ENCODE assay signal across 8 cellular contexts in genomic region chr1:23824711-23825075, GRCh38. TPM values are rescaled to one million over a fixed set of nuclear protein-coding genes. Genes with fewer than 3 reads are reported as not detected.
DNase-seq lines count a peak whose midpoint lies in the region; ATAC-seq and TF ChIP-seq lines count a peak whose summit lies in the region.

No MANE protein-coding gene starts in this region.

- ATAC-seq in HG03354 (IDR thresholded peaks at IDR 0.05; ENCODE audit: poor library complexity, severe bottlenecking, unreplicated experiment), result no peak
- no peak for ATAC-seq in GM18867 (IDR thresholded peaks at IDR 0.05; ENCODE audit: unreplicated experiment)
- no peak for ATAC-seq in HG03565 (IDR thresholded peaks at IDR 0.05; ENCODE audit: unreplicated experiment)

- no peaks in the 10 kb centered on the region for H3K27me3 ChIP-seq in ACC112 (ENCODE audit: insufficient read depth, low read length)
- no peaks in the 10 kb centered on the region for H3K27me3 ChIP-seq in HUES64 (ENCODE audit: insufficient read depth, low read length)
- H3K27me3 ChIP-seq in mucosa of stomach (ENCODE audit: control insufficient read depth, insufficient read depth, low read length), result no peaks in the 10 kb centered on the region

- 10% methylated on average over 8 of the region's 8 CpGs for WGBS in HUES64

- H3K4me3 ChIP-seq in ACC112 (ENCODE audit: low read depth, low read length) (peak overlapping the region; percentile 96), HUES64 (ENCODE audit: low read length) (peak overlapping the region; percentile 96), choroid plexus epithelial cell (ENCODE audit: low read depth, low read length) (peak overlapping the region; percentile 100), mucosa of stomach (ENCODE audit: low read length) (peak overlapping the region; percentile 99)

- no peak for DNase-seq in choroid plexus epithelial cell (ENCODE audit: low read depth)
- no peak for DNase-seq in NCI-H2081 (lab: John Stamatoyannopoulos, UW)

- H3K9me3 ChIP-seq in HUES64 (ENCODE audit: insufficient read depth, low read depth, low read length) (no peaks in the 10 kb centered on the region), mucosa of stomach (ENCODE audit: control insufficient read depth, low read length) (no peaks in the 10 kb centered on the region)

- H3K79me2 ChIP-seq in ACC112 (ENCODE audit: control insufficient read depth, insufficient read depth, low read length, unreplicated experiment), result peaks cover 17% of the 10 kb centered on the region

- H3K36me3 ChIP-seq in ACC112 (ENCODE audit: insufficient read depth, low read length), result no peaks in the 10 kb centered on the region
- H3K36me3 ChIP-seq in HUES64 (ENCODE audit: insufficient read depth, low read length), result no peaks in the 10 kb centered on the region
- no peaks in the 10 kb centered on the region for H3K36me3 ChIP-seq in mucosa of stomach (ENCODE audit: control insufficient read depth, insufficient read depth, low read length)

- TF ChIP-seq CTCF in choroid plexus epithelial cell (conservative IDR thresholded peaks at IDR 0.05; ENCODE audit: low read depth, low read length), result no peak

- H3K4me1 ChIP-seq in ACC112 (ENCODE audit: control insufficient read depth, insufficient read depth, low read length, unreplicated experiment), result peaks cover 12% of the 10 kb centered on the region
- H3K4me1 ChIP-seq in HUES64 (ENCODE audit: insufficient read depth, low read length), result no peaks in the 10 kb centered on the region
- H3K4me1 ChIP-seq in mucosa of stomach (ENCODE audit: control insufficient read depth, insufficient read depth, low read length), result peaks cover 11% of the 10 kb centered on the region

- peak overlapping the region; percentile 93 for H3K9ac ChIP-seq in HUES64 (ENCODE audit: low read depth, low read length)
- H3K9ac ChIP-seq in mucosa of stomach (ENCODE audit: low read length), result peak overlapping the region; percentile 100

- peak overlapping the region; percentile 85 for H2AFZ ChIP-seq in ACC112 (ENCODE audit: low read length, unreplicated experiment)

- H3K27ac ChIP-seq in ACC112 (ENCODE audit: low read depth, low read length), result peak overlapping the region; percentile 69
- H3K27ac ChIP-seq in HUES64 (ENCODE audit: low read depth, low read length), result peak overlapping the region; percentile 90

RNA-seq across cellular contexts. Expression of gene HMGCL, which starts 0.5 kb away (rescaled TPM):
- 7.2 TPM for polyA plus RNA-seq in HUES64 (2013, experiment 1 of 2)
- 13.2 TPM for polyA plus RNA-seq in HUES64 (2013, experiment 2 of 2)

RNA-seq across cellular contexts. Expression of gene GALE, which starts 24.1 kb away (rescaled TPM):
- polyA plus RNA-seq in HUES64 (2013, experiment 1 of 2), result 17.7 TPM
- polyA plus RNA-seq in HUES64 (2013, experiment 2 of 2), result 20.5 TPM

RNA-seq across cellular contexts. Expression of gene LYPLA2, which starts 33.7 kb away (rescaled TPM):
- polyA plus RNA-seq in HUES64 (2013, experiment 1 of 2), result 94.8 TPM
- 86.7 TPM for polyA plus RNA-seq in HUES64 (2013, experiment 2 of 2)

RNA-seq across cellular contexts. Expression of gene FUCA1, which starts 43.4 kb away (rescaled TPM):
- 4.8 TPM for polyA plus RNA-seq in HUES64 (2013, experiment 1 of 2)
- 4.6 TPM for polyA plus RNA-seq in HUES64 (2013, experiment 2 of 2)

RNA-seq across cellular contexts. Expression of gene PITHD1, which starts 46.5 kb away (rescaled TPM):
- 46.9 TPM for polyA plus RNA-seq in HUES64 (2013, experiment 1 of 2)
- 46.3 TPM for polyA plus RNA-seq in HUES64 (2013, experiment 2 of 2)
